Comparison of ENCODE assay signal across 15 cellular contexts in the genomic region with DNA sequence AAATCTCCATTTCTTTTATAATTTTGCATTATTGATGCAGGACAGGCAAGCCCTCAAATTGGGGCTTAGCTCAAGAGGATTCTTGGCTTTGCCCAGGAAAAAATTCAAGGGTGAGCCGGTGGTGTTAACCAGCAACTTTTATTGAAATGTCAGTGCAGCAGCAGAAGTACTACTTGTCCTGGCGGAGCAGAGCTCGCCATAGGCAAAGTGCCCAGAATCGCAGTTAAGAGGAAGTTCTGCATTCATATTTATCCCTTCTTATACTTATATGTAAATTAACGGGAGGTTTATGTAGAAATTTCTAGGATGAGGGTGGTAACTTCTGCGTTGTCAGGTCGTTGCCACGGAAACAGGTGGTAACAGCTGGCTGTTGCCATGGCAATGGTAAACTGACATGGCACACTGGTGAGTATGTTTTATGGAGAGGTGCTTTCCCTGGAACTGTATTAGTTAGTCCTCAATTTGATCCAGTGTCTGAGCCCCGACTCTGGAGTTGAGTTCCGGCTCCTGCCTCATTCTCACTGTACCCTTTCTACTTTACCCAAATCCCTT.
A peak's percentile ranks its signal among the peaks of the same experiment; 100 is the strongest.
DNase-seq lines count a peak whose midpoint lies in the region; ATAC-seq and TF ChIP-seq lines count a peak whose summit lies in the region.
"Had no signal": no experiment of that assay in that cellular context is flagged by ENCODE, and none has a peak within 500 bp of the region (broad histone marks: within the 10 kb centered on the region; RNA-seq: fewer than 3 reads in every experiment).

No MANE protein-coding gene starts in this region.

- DNase-seq in HT-29 (ENCODE audit: low spot score) (peak; percentile 16), SJCRH30 (peak; percentile 47 to 53), fibroblast of the aortic adventitia (ENCODE audit: low read depth) (peak; percentile 0), coronary artery (ENCODE audit: low spot score) (no peak), NCI-H774 (lab: John Stamatoyannopoulos, UW) (no peak)
- DNase-seq in CD8-positive, alpha-beta memory T cell, result no peak
- DNase-seq: activated CD4-positive, alpha-beta T cell treated with anti-CD3 and anti-CD28 coated beads, Interleukin-2, amount 50 U/mL, for 4 hours; GF-D8; KG1; NCI-H2081; SW 1271 had no signal

- H3K27me3 ChIP-seq in SJCRH30, result no peaks in the 10 kb centered on the region
- H3K27me3 ChIP-seq in neural cell (ENCODE audit: insufficient read depth, low read depth, low read length), result no peaks in the 10 kb centered on the region
- H3K27me3 ChIP-seq in CD8-positive, alpha-beta memory T cell (ENCODE audit: insufficient read depth, low read length, poor library complexity, severe bottlenecking), result no peaks in the 10 kb centered on the region

- no peaks in the 10 kb centered on the region for H3K4me1 Mint-ChIP-seq in CD8-positive, alpha-beta memory T cell
- H3K4me1 Mint-ChIP-seq: CD14-positive monocyte had no signal

- CTCF ChIA-PET in CD8-positive, alpha-beta memory T cell (lab: Charles Lee), result no interaction called here

- H3K9me2 ChIP-seq in neural cell (ENCODE audit: insufficient read depth, low read length), result no peaks in the 10 kb centered on the region

- H3K79me2 ChIP-seq in neural cell (replicated peaks; ENCODE audit: insufficient read depth, low read length), result no peaks in the 10 kb centered on the region

- no peaks in the 10 kb centered on the region for H3K4me1 ChIP-seq in SJCRH30
- no peaks in the 10 kb centered on the region for H3K4me1 ChIP-seq in CD8-positive, alpha-beta memory T cell (ENCODE audit: insufficient read depth, low read length)

- H3K27ac ChIP-seq in SJCRH30 (no peak overlapping the region), neural cell (ENCODE audit: low read length) (no peak overlapping the region), coronary artery (no peak overlapping the region)
- no peak overlapping the region for H3K27ac ChIP-seq in CD8-positive, alpha-beta memory T cell (ENCODE audit: low read depth, low read length)
- H3K27ac ChIP-seq: epithelial cell of prostate had no signal

- no peak for TF ChIP-seq RAD21 in neural cell (conservative IDR thresholded peaks at IDR 0.05)

- no peaks in the 10 kb centered on the region for H3K36me3 Mint-ChIP-seq in CD8-positive, alpha-beta memory T cell
- H3K36me3 Mint-ChIP-seq: CD14-positive monocyte had no signal

- no peak overlapping the region for H3K4me2 ChIP-seq in neural cell (ENCODE audit: low read length)

- H3K9ac ChIP-seq in neural cell (ENCODE audit: low read length), result no peak overlapping the region

- POLR2A ChIA-PET in CD8-positive, alpha-beta memory T cell (lab: Charles Lee), result no interaction called here

- TF ChIP-seq EP300 in neural cell (conservative IDR thresholded peaks at IDR 0.05; ENCODE audit: poor library complexity, severe bottlenecking), result peak; percentile 70

- H3K4me3 Mint-ChIP-seq in CD8-positive, alpha-beta memory T cell, result no peak overlapping the region
- H3K4me3 Mint-ChIP-seq: CD14-positive monocyte had no signal

- no peaks in the 10 kb centered on the region for H4K20me1 ChIP-seq in neural cell (ENCODE audit: insufficient read depth)

- no peaks in the 10 kb centered on the region for H3K27me3 Mint-ChIP-seq in CD8-positive, alpha-beta memory T cell

- H3K27ac Mint-ChIP-seq in CD8-positive, alpha-beta memory T cell, result no peak overlapping the region
- H3K27ac Mint-ChIP-seq: CD14-positive monocyte had no signal

- H3K9me3 ChIP-seq in SJCRH30 (replicated peaks) (no peaks in the 10 kb centered on the region), neural cell (ENCODE audit: low read length) (no peaks in the 10 kb centered on the region)
- no peaks in the 10 kb centered on the region for H3K9me3 ChIP-seq in CD8-positive, alpha-beta memory T cell (ENCODE audit: low read length)

- H3F3A ChIP-seq in neural cell (ENCODE audit: insufficient read depth, low read length, poor library complexity, severe bottlenecking), result no peaks in the 10 kb centered on the region

- H2AFZ ChIP-seq in neural cell (ENCODE audit: low read depth, low read length), result no peak overlapping the region

- H3K9me3 Mint-ChIP-seq in CD8-positive, alpha-beta memory T cell, result peaks cover 0 to 41% (median 10%) of the 10 kb centered on the region in 5 donors

- no peak for ATAC-seq in GM19324 (IDR thresholded peaks at IDR 0.05; ENCODE audit: low FRiP score, unreplicated experiment)

- TF ChIP-seq CTCF in fibroblast of the aortic adventitia (IDR thresholded peaks at IDR 0.05; ENCODE audit: insufficient read depth, low read length) (no peak), neural cell (IDR thresholded peaks at IDR 0.05; ENCODE audit: poor library complexity, severe bottlenecking) (no peak), coronary artery (IDR thresholded peaks at IDR 0.05) (no peak)

- H3K36me3 ChIP-seq in SJCRH30 (no peaks in the 10 kb centered on the region), neural cell (ENCODE audit: insufficient read depth, low read length) (no peaks in the 10 kb centered on the region)
- no peaks in the 10 kb centered on the region for H3K36me3 ChIP-seq in CD8-positive, alpha-beta memory T cell (ENCODE audit: insufficient read depth, low read length)

- H3K4me3 ChIP-seq in SJCRH30 (no peak overlapping the region), fibroblast of the aortic adventitia (ENCODE audit: low read depth, low read length) (no peak overlapping the region), neural cell (ENCODE audit: low read length) (no peak overlapping the region), coronary artery (no peak overlapping the region)
- no peak overlapping the region for H3K4me3 ChIP-seq in CD8-positive, alpha-beta memory T cell (ENCODE audit: low read length)

TF ChIP-seq in neural cell, 6 proteins besides CTCF, POLR2A, EP300 and RAD21:
- TF ChIP-seq, protein P1, sequence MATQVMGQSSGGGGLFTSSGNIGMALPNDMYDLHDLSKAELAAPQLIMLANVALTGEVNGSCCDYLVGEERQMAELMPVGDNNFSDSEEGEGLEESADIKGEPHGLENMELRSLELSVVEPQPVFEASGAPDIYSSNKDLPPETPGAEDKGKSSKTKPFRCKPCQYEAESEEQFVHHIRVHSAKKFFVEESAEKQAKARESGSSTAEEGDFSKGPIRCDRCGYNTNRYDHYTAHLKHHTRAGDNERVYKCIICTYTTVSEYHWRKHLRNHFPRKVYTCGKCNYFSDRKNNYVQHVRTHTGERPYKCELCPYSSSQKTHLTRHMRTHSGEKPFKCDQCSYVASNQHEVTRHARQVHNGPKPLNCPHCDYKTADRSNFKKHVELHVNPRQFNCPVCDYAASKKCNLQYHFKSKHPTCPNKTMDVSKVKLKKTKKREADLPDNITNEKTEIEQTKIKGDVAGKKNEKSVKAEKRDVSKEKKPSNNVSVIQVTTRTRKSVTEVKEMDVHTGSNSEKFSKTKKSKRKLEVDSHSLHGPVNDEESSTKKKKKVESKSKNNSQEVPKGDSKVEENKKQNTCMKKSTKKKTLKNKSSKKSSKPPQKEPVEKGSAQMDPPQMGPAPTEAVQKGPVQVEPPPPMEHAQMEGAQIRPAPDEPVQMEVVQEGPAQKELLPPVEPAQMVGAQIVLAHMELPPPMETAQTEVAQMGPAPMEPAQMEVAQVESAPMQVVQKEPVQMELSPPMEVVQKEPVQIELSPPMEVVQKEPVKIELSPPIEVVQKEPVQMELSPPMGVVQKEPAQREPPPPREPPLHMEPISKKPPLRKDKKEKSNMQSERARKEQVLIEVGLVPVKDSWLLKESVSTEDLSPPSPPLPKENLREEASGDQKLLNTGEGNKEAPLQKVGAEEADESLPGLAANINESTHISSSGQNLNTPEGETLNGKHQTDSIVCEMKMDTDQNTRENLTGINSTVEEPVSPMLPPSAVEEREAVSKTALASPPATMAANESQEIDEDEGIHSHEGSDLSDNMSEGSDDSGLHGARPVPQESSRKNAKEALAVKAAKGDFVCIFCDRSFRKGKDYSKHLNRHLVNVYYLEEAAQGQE (IDR thresholded peaks at IDR 0.05; ENCODE audit: borderline replicate concordance), result peak; percentile 37
- no peak for TF ChIP-seq TAF1 (IDR thresholded peaks at IDR 0.05; ENCODE audit: low read depth)
TF ChIP-seq in neural cell: peak in this region for 1.

Comparison
In these comparisons a context has a peak if more than half of its experiments do, and no peak if none do; other contexts are left out.
1. DNase-seq: peak in HT-29 (single experiment), SJCRH30 (2 of 2) and fibroblast of the aortic adventitia (single experiment); none in coronary artery (single experiment), CD8-positive, alpha-beta memory T cell (0 of 5) and NCI-H774 (single experiment).